In the genomic region with DNA sequence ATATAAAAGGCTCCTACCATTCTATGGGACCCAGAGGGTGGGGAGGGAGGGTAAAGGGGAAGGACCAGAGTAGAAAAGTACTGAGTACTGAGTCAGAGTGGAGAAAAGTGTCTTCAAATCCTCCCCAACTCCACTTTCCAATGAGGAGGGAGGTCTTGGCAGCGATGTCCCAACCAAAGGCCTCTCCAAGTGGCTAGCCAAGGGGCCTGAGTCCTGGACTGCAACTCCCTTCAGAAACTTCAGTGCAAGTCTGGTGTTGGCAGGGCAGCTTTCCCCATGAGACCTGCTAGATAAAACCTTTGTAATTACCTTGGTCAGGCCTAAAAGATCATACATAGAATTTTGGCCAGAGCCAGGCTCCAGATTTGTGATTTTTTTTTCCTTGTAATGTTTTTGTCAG, we compare ENCODE assay signal across 27 cellular contexts.
DNase-seq lines count a peak whose midpoint lies in the region; ATAC-seq and TF ChIP-seq lines count a peak whose summit lies in the region.
"Had no signal": no experiment of that assay in that cellular context is flagged by ENCODE, and none has a peak within 500 bp of the region (broad histone marks: within the 10 kb centered on the region; RNA-seq: fewer than 3 reads in every experiment).

No MANE protein-coding gene starts in this region.

- H3K36me3 ChIP-seq in aorta (ENCODE audit: control insufficient read depth in 1 of 2, insufficient read depth in 2 of 2, low read length in 1 of 2) = no peaks in the 10 kb centered on the region
- H3K36me3 ChIP-seq: BE2C, BLaER1 had no signal

- H3K4me3 ChIP-seq in aorta (ENCODE audit: low read length in 2 of 2) = no peak overlapping the region
- H3K4me3 ChIP-seq: A549; BLaER1; BLaER1 treated with 17β-estradiol and CSF1 and Interleukin-3, amounts not matched to agents 10 nM and 100 nM had no signal

- H3K9me3 ChIP-seq in aorta (ENCODE audit: control insufficient read depth, low read length) = peaks cover 1% of the 10 kb centered on the region
- H3K9me3 ChIP-seq: A549, BE2C had no signal

- DNase-seq in aorta (peak in 1 of 2 donors; percentile 52), foreskin keratinocyte (no peak)
- DNase-seq: 8988T; ACHN; AML-193; BE2C; C1 segment of cervical spinal cord; Caco-2; Calu3; CD4-positive, alpha-beta memory T cell; CD4-positive, alpha-beta T cell; CD4-positive, CD25-positive, alpha-beta regulatory T cell; CD8-positive, alpha-beta memory T cell; CD8-positive, alpha-beta T cell; COR-L47; DMS 273 treated with DMSO at 0.1 percent for 48 hours; DMS153; DMS53; DMS79; DMS79 treated with DMSO at 0.1 percent for 48 hours; DND-41; EL had no signal

- no peak for TF ChIP-seq CTCF in foreskin keratinocyte (conservative IDR thresholded peaks at IDR 0.05)

- H3K27me3 ChIP-seq in aorta (ENCODE audit: control insufficient read depth in 1 of 2, insufficient read depth in 2 of 2, low read length in 1 of 2) (no peaks in the 10 kb centered on the region), foreskin keratinocyte (peaks cover 11% of the 10 kb centered on the region)
- H3K27me3 ChIP-seq: BE2C; BLaER1; BLaER1 treated with 17β-estradiol and CSF1 and Interleukin-3, amounts not matched to agents 10 nM and 100 nM had no signal

- H3K27ac ChIP-seq in aorta (ENCODE audit: low read depth in 1 of 2, low read length in 2 of 2) (no peak overlapping the region), foreskin keratinocyte (no peak overlapping the region)
- H3K27ac ChIP-seq: 22Rv1; A549; BLaER1; BLaER1 treated with 17β-estradiol and CSF1 and Interleukin-3, amounts not matched to agents 10 nM and 100 nM; C4-2B had no signal

- WGBS in aorta, 2 donors = 94 to 100% methylated on average over 1 of the region's 1 CpG

- intact Hi-C loops in aorta (cut with DNase I) = no loop called here

- H3K4me1 ChIP-seq in aorta (ENCODE audit: control insufficient read depth in 1 of 2, insufficient read depth in 2 of 2, low read length in 2 of 2) (no peaks in the 10 kb centered on the region), foreskin keratinocyte (no peaks in the 10 kb centered on the region)
- H3K4me1 ChIP-seq: A549; BE2C; BLaER1; BLaER1 treated with 17β-estradiol and CSF1 and Interleukin-3, amounts not matched to agents 10 nM and 100 nM; Caco-2 had no signal

- ATAC-seq in aorta (ENCODE audit: low FRiP score) = peak; percentile 57
- ATAC-seq in foreskin keratinocyte = no peak
- ATAC-seq: A549; CD8-positive, alpha-beta T cell had no signal
